In the genomic region with DNA sequence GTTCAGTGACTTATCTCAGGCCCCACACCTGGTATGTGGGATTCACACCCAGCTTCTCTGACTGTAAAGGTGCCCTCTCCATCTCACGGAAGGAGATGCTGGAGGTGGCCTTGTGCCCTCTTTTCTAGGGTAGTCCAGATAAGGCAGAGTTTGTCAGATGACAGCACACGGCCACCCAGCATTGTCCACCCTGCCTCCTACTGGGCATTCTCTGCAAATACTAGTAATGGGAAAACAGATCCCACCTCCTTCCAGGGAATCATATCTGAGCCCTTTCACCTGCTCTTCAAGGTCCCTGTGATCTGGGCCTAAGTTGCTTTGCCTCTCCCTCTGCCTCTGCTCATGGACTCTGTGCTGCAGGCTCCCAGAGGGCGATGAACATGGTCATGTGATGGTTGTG, we compare ENCODE assay signal across 15 cellular contexts.
A peak's percentile ranks its signal among the peaks of the same experiment; 100 is the strongest.
DNase-seq lines count a peak whose midpoint lies in the region; ATAC-seq, FAIRE-seq and TF ChIP-seq lines count a peak whose summit lies in the region.
"Had no signal": no experiment of that assay in that cellular context is flagged by ENCODE, and none has a peak within 500 bp of the region (broad histone marks: within the 10 kb centered on the region; RNA-seq: fewer than 3 reads in every experiment).

No MANE protein-coding gene starts in this region.

- TF ChIP-seq CTCF in BJ (IDR thresholded peaks at IDR 0.05; ENCODE audit: insufficient read depth, low read depth, low read length): peak; percentile 19; the same call in 1 of the 2 replicates
- peak; percentile 12 for TF ChIP-seq CTCF in astrocyte (IDR thresholded peaks at IDR 0.05; ENCODE audit: insufficient read depth, low read depth, low read length)
- peak; percentile 22 for TF ChIP-seq CTCF in lower lobe of right lung (IDR thresholded peaks at IDR 0.05)

- no peak overlapping the region for H2AFZ ChIP-seq in astrocyte (ENCODE audit: low read depth, low read length)

- peaks cover 4% of the 10 kb centered on the region for H3K9me3 Mint-ChIP-seq in astrocyte (ENCODE audit: unreplicated experiment)
- H3K9me3 Mint-ChIP-seq in activated naive CD8-positive, alpha-beta T cell treated with anti-CD3 and anti-CD28 coated beads, Interleukin-2, amount 50 U/mL, for 24 hours: no peaks in the 10 kb centered on the region
- H3K9me3 Mint-ChIP-seq: CD4-positive, alpha-beta memory T cell; T-cell had no signal

- H3K4me3 ChIP-seq in BJ (ENCODE audit: low read depth, low read length): no peak overlapping the region
- no peak overlapping the region for H3K4me3 ChIP-seq in H7 (ENCODE audit: insufficient read depth, low read depth, low read length)
- no peak overlapping the region for H3K4me3 ChIP-seq in astrocyte (ENCODE audit: insufficient read depth, low read depth, low read length)
- no peak overlapping the region for H3K4me3 ChIP-seq in lower lobe of right lung
- no peak overlapping the region for H3K4me3 ChIP-seq in right cardiac atrium (ENCODE audit: low read length)
- H3K4me3 ChIP-seq: body of pancreas had no signal

- H3K36me3 ChIP-seq in BJ (ENCODE audit: control insufficient read depth, insufficient read depth, low read length): no peaks in the 10 kb centered on the region
- H3K36me3 ChIP-seq in H7 (replicated peaks; ENCODE audit: control insufficient read depth, insufficient read depth, low read length): no peaks in the 10 kb centered on the region
- no peaks in the 10 kb centered on the region for H3K36me3 ChIP-seq in astrocyte (ENCODE audit: insufficient read depth, low read length)
- no peaks in the 10 kb centered on the region for H3K36me3 ChIP-seq in lower lobe of right lung

- H3K9me3 ChIP-seq in astrocyte (ENCODE audit: insufficient read depth, low read depth, low read length) (no peaks in the 10 kb centered on the region), lower lobe of right lung (no peaks in the 10 kb centered on the region), right cardiac atrium (ENCODE audit: control insufficient read depth, low read length) (no peaks in the 10 kb centered on the region)
- H3K9me3 ChIP-seq: body of pancreas had no signal

- POLR2A ChIA-PET in BJ (lab: Charles Lee): no interaction called here

- intact Hi-C loops in lower lobe of right lung (cut with DNase I) (no loop called here), right cardiac atrium (cut with DNase I) (no loop called here)

- ATAC-seq in lower lobe of right lung (peak in 1 of 2 donors; percentile 19), right cardiac atrium (no peak)
- no peak for ATAC-seq in activated naive CD8-positive, alpha-beta T cell treated with anti-CD3 and anti-CD28 coated beads, Interleukin-2, amount 50 U/mL, for 24 hours
- ATAC-seq: body of pancreas, T-cell had no signal

- FAIRE-seq in astrocyte (lab: Jason Lieb, UNC): no peak

- CTCF ChIA-PET in BJ (lab: Yijun Ruan, JAX): no interaction called here

- H3K27ac ChIP-seq in astrocyte (ENCODE audit: low read depth, low read length): no peak overlapping the region
- no peak overlapping the region for H3K27ac ChIP-seq in lower lobe of right lung
- no peak overlapping the region for H3K27ac ChIP-seq in right cardiac atrium (ENCODE audit: low read length)
- H3K27ac ChIP-seq: body of pancreas had no signal

- DNase-seq in BJ (ENCODE audit: low read depth) (no peak), H7 (peak; percentile 45), astrocyte (ENCODE audit: low read depth) (no peak), lower lobe of right lung (no peak), DMS79 (lab: John Stamatoyannopoulos, UW) (no peak), right cardiac atrium (no peak), NCI-H446 (lab: John Stamatoyannopoulos, UW) (no peak)
- DNase-seq in activated naive CD8-positive, alpha-beta T cell treated with anti-CD3 and anti-CD28 coated beads, Interleukin-2, amount 50 U/mL, for 24 hours: no peak
- DNase-seq: activated CD4-positive, alpha-beta T cell treated with anti-CD3 and anti-CD28 coated beads for 48 hours; body of pancreas; CD4-positive, alpha-beta memory T cell; hypothalamus; NCI-H2171; stimulated activated naive CD4-positive, alpha-beta T cell; T-cell had no signal

- H3K27me3 Mint-ChIP-seq in astrocyte (ENCODE audit: low read depth, unreplicated experiment): peaks cover 27% of the 10 kb centered on the region
- H3K27me3 Mint-ChIP-seq in activated naive CD8-positive, alpha-beta T cell treated with anti-CD3 and anti-CD28 coated beads, Interleukin-2, amount 50 U/mL, for 24 hours: no peaks in the 10 kb centered on the region

- H3K79me2 ChIP-seq in astrocyte (ENCODE audit: insufficient read depth, low read length): no peaks in the 10 kb centered on the region

- H3K27me3 ChIP-seq in BJ (ENCODE audit: control insufficient read depth, insufficient read depth, low read length): no peaks in the 10 kb centered on the region; the same call in 1 of the 2 replicates
- H3K27me3 ChIP-seq in H7 (ENCODE audit: control insufficient read depth, insufficient read depth, low read length): no peaks in the 10 kb centered on the region
- H3K27me3 ChIP-seq in astrocyte (ENCODE audit: insufficient read depth, low read length): no peaks in the 10 kb centered on the region
- H3K27me3 ChIP-seq in lower lobe of right lung (ENCODE audit: low read depth): peaks cover 7% of the 10 kb centered on the region
- no peaks in the 10 kb centered on the region for H3K27me3 ChIP-seq in right cardiac atrium (ENCODE audit: control insufficient read depth, insufficient read depth)
- H3K27me3 ChIP-seq: body of pancreas had no signal

- H3K27ac Mint-ChIP-seq in astrocyte (ENCODE audit: unreplicated experiment): no peak overlapping the region
- H3K27ac Mint-ChIP-seq in activated naive CD8-positive, alpha-beta T cell treated with anti-CD3 and anti-CD28 coated beads, Interleukin-2, amount 50 U/mL, for 24 hours: no peak overlapping the region
- H3K27ac Mint-ChIP-seq: CD4-positive, alpha-beta memory T cell; T-cell had no signal

- no peak overlapping the region for H3K9ac ChIP-seq in astrocyte (ENCODE audit: low read length)

- H3K4me2 ChIP-seq in astrocyte (ENCODE audit: low read length): no peak overlapping the region

- 70% methylated on average over 3 of the region's 3 CpGs for WGBS in right cardiac atrium

- H3K4me3 Mint-ChIP-seq in astrocyte (ENCODE audit: unreplicated experiment): no peak overlapping the region
- H3K4me3 Mint-ChIP-seq in activated naive CD8-positive, alpha-beta T cell treated with anti-CD3 and anti-CD28 coated beads, Interleukin-2, amount 50 U/mL, for 24 hours: no peak overlapping the region
- H3K4me3 Mint-ChIP-seq: CD4-positive, alpha-beta memory T cell; T-cell had no signal

- H3K4me1 ChIP-seq in astrocyte (ENCODE audit: insufficient read depth, low read length) (no peaks in the 10 kb centered on the region), lower lobe of right lung (no peaks in the 10 kb centered on the region), right cardiac atrium (ENCODE audit: control insufficient read depth, insufficient read depth, low read length) (no peaks in the 10 kb centered on the region)
- H3K4me1 ChIP-seq: body of pancreas had no signal

- no peaks in the 10 kb centered on the region for H3K4me1 Mint-ChIP-seq in astrocyte (ENCODE audit: low read depth, unreplicated experiment)
- no peaks in the 10 kb centered on the region for H3K4me1 Mint-ChIP-seq in activated naive CD8-positive, alpha-beta T cell treated with anti-CD3 and anti-CD28 coated beads, Interleukin-2, amount 50 U/mL, for 24 hours
- H3K4me1 Mint-ChIP-seq: CD4-positive, alpha-beta memory T cell; T-cell had no signal

- H3K36me3 Mint-ChIP-seq in astrocyte (ENCODE audit: low read depth, unreplicated experiment): no peaks in the 10 kb centered on the region
- no peaks in the 10 kb centered on the region for H3K36me3 Mint-ChIP-seq in activated naive CD8-positive, alpha-beta T cell treated with anti-CD3 and anti-CD28 coated beads, Interleukin-2, amount 50 U/mL, for 24 hours (ENCODE audit: low read depth)
- H3K36me3 Mint-ChIP-seq: CD4-positive, alpha-beta memory T cell; T-cell had no signal

- H4K20me1 ChIP-seq in astrocyte (ENCODE audit: insufficient read depth, low read length): no peaks in the 10 kb centered on the region
